In the genomic region with DNA sequence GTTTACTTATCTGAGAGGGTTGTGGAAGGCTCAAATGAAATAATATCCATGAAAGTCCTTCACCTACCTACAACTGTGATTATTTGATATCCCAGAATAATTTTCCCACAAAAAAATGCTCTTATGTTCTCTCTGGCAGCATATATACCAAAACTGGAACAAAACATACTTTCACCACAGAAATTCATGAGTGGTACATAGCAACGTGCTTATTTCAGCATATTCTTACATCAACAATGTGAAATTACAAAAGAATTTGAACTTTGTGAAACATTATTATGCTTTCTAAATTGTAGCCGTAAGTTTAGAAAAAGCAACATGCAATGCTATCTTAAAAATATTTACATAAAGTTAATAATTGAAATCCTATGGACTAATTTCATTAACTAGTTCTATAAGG, we compare ENCODE assay signal across 29 cellular contexts.
"Had no signal": no experiment of that assay in that cellular context is flagged by ENCODE, and none has a peak within 500 bp of the region (broad histone marks: within the 10 kb centered on the region; RNA-seq: fewer than 3 reads in every experiment).

No MANE protein-coding gene starts in this region.

- ATAC-seq: activated CD4-positive, alpha-beta T cell treated with anti-CD3 and anti-CD28 coated beads for 36 hours; activated CD8-positive, alpha-beta memory T cell treated with anti-CD3 and anti-CD28 coated beads, Interleukin-2, amount 10 ng/mL, durations not matched to agents 7 days and 5 days; activated CD8-positive, alpha-beta T cell treated with anti-CD3 and anti-CD28 coated beads, Interleukin-2, amount 10 ng/mL, durations not matched to agents 7 days and 5 days; activated naive CD8-positive, alpha-beta T cell treated with anti-CD3 and anti-CD28 coated beads, Interleukin-2, amount 50 U/mL, for 24 hours; esophagus mucosa; foreskin keratinocyte; gastrocnemius medialis; T-helper 17 cell had no signal

- FAIRE-seq: endometrium had no signal

- H3K4me1 ChIP-seq: ascending aorta, breast epithelium, colonic mucosa, foreskin keratinocyte, gastrocnemius medialis had no signal

- H3K27ac ChIP-seq: ascending aorta, breast epithelium, cardiac muscle cell, colonic mucosa, foreskin keratinocyte, gastrocnemius medialis had no signal

- DNase-seq: activated CD4-positive, alpha-beta memory T cell treated with anti-CD3 and anti-CD28 coated beads for 36 hours; activated CD4-positive, alpha-beta T cell treated with anti-CD3 and anti-CD28 coated beads for 36 hours; activated CD4-positive, alpha-beta T cell treated with anti-CD3 and anti-CD28 coated beads, Interleukin-2, amount 10 ng/mL, durations not matched to agents 24 days and 14 days; activated CD4-positive, CD25-positive, alpha-beta regulatory T cell; activated CD4-positive, CD25-positive, alpha-beta regulatory T cell treated with anti-CD3 and anti-CD28 coated beads, Interleukin-2, amount 50 U/mL, for 72 hours; activated CD8-positive, alpha-beta memory T cell treated with anti-CD3 and anti-CD28 coated beads, Interleukin-2, amount 10 ng/mL, durations not matched to agents 7 days and 5 days; activated CD8-positive, alpha-beta memory T cell treated with anti-CD3 and anti-CD28 coated beads, Interleukin-2, amount 50 U/mL, for 4 hours; activated CD8-positive, alpha-beta T cell treated with anti-CD3 and anti-CD28 coated beads, Interleukin-2, amount 10 ng/mL, durations not matched to agents 7 days and 5 days; activated effector memory CD4-positive, alpha-beta T cell treated with anti-CD3 and anti-CD28 coated beads, Interleukin-2, amount 50 U/mL, for 16 hours; activated naive CD4-positive, alpha-beta T cell treated with anti-CD3 and anti-CD28 coated beads for 36 hours; activated naive CD8-positive, alpha-beta T cell treated with anti-CD3 and anti-CD28 coated beads for 36 hours; activated naive CD8-positive, alpha-beta T cell treated with anti-CD3 and anti-CD28 coated beads, Interleukin-2, amount 50 U/mL, for 24 hours; activated T-cell treated with anti-CD3 and anti-CD28 coated beads, Interleukin-2, amount 50 U/mL, for 1 hour; activated T-cell treated with anti-CD3 and anti-CD28 coated beads, Interleukin-2, amount 50 U/mL, for 48 hours; central memory CD4-positive, alpha-beta T cell; cerebellar nuclear complex; colonic mucosa; effector CD8-positive, alpha-beta T cell; foreskin keratinocyte; gastrocnemius medialis; glutamatergic neuron; T-helper 1 cell; T-helper 17 cell; T1000 had no signal

- H3K36me3 ChIP-seq: ascending aorta, breast epithelium, cardiac muscle cell, colonic mucosa, gastrocnemius medialis had no signal

- H3K27me3 ChIP-seq: ascending aorta, breast epithelium, cardiac muscle cell, colonic mucosa, foreskin keratinocyte, gastrocnemius medialis had no signal

- H3K4me3 ChIP-seq: ascending aorta, breast epithelium, cardiac muscle cell, colonic mucosa, gastrocnemius medialis had no signal

- H3K9me3 ChIP-seq: ascending aorta, breast epithelium, colonic mucosa, gastrocnemius medialis had no signal
